23 cellular contexts compared by ENCODE assay signal in genomic region chr6:83984411-83984810, GRCh38. TPM values are rescaled to one million over a fixed set of nuclear protein-coding genes. Genes with fewer than 3 reads are reported as not detected.
"Had no signal": no experiment of that assay in that cellular context is flagged by ENCODE, and none has a peak within 500 bp of the region (broad histone marks: within the 10 kb centered on the region; RNA-seq: fewer than 3 reads in every experiment).

No MANE protein-coding gene starts in this region.

- H3K4me1 Mint-ChIP-seq: naive thymus-derived CD4-positive, alpha-beta T cell had no signal

- H3K9me3 Mint-ChIP-seq: dendritic cell treated with granulocyte-macrophage colony-stimulating factor and Interleukin-4, amounts not matched to agents 40 ng/mL and 50 ng/mL, for 4 days had no signal

- H3K27me3 ChIP-seq: esophagus squamous epithelium, gastrocnemius medialis, heart right ventricle, left lung had no signal

- H3K27ac Mint-ChIP-seq: dendritic cell treated with granulocyte-macrophage colony-stimulating factor and Interleukin-4, amounts not matched to agents 40 ng/mL and 50 ng/mL, for 4 days; effector memory CD8-positive, alpha-beta T cell; endodermal cell; naive thymus-derived CD4-positive, alpha-beta T cell had no signal

- H3K4me1 ChIP-seq: esophagus squamous epithelium, gastrocnemius medialis, heart right ventricle, left lung, lower lobe of right lung had no signal

- H3K36me3 ChIP-seq: esophagus squamous epithelium, gastrocnemius medialis, left lung, lower lobe of right lung had no signal

- H3K4me3 ChIP-seq: esophagus squamous epithelium, gastrocnemius medialis, heart right ventricle, left lung, lower lobe of right lung had no signal

- DNase-seq: cortex of kidney; effector CD8-positive, alpha-beta T cell; effector memory CD8-positive, alpha-beta T cell; endodermal cell; erythroblast; esophagus squamous epithelium; foreskin fibroblast; foreskin melanocyte; gastrocnemius medialis; glutamatergic neuron; head of caudate nucleus; heart right ventricle; hippocampal formation; left cardiac atrium; left lung; left ventricle myocardium superior; lower lobe of right lung; mesendoderm; midbrain; naive thymus-derived CD4-positive, alpha-beta T cell had no signal

- H3K9me3 ChIP-seq: esophagus squamous epithelium, gastrocnemius medialis, left lung, lower lobe of right lung had no signal

- H3K27ac ChIP-seq: epithelial cell of prostate, esophagus squamous epithelium, gastrocnemius medialis, heart right ventricle, left lung, lower lobe of right lung had no signal

- H3K4me3 Mint-ChIP-seq: dendritic cell treated with granulocyte-macrophage colony-stimulating factor and Interleukin-4, amounts not matched to agents 40 ng/mL and 50 ng/mL, for 4 days; effector memory CD8-positive, alpha-beta T cell; endodermal cell; naive thymus-derived CD4-positive, alpha-beta T cell had no signal

- H3K27me3 Mint-ChIP-seq: dendritic cell treated with granulocyte-macrophage colony-stimulating factor and Interleukin-4, amounts not matched to agents 40 ng/mL and 50 ng/mL, for 4 days; effector memory CD8-positive, alpha-beta T cell; naive thymus-derived CD4-positive, alpha-beta T cell had no signal

RNA-seq across cellular contexts. Expression of gene MRAP2, which starts 49.2 kb away (rescaled TPM):
- total RNA-seq: kidney epithelial cell; left ventricle myocardium superior; naive thymus-derived CD4-positive, alpha-beta T cell had no signal
- polyA plus RNA-seq: naive thymus-derived CD4-positive, alpha-beta T cell had no signal
